15 cellular contexts compared by ENCODE assay signal in the genomic region with DNA sequence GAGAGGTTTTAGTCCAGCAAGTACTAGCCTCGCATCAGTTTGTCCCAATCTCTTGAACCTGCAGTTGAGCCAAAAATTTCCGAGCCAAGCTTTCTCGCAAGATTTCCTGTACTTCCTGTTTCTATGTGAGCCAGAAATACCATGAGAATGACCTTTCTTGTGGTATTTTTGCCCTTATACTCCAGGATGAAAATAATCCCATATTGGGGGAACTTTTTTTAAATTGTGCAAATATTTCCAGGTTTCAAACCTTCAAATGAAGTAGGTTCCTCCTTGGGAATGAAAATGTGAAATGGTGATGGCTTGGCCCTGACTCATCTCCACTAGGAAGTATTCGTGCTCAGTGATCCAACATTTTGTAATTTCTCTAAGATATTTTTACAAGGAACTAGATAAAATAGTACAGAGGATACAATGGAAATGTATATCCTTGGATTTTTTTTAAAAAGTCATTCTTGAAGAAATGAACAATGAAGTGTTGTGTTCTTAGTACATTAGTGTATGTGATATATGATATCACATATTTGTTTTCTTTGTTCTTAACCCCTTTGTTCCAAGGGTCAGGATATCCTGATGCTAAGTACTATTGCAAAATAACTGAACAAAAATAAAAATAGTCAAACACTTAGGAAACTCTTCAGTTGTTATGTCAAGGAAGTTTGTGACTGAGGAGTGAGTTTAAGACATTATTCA.
DNase-seq lines count a peak whose midpoint lies in the region; ATAC-seq, FAIRE-seq and TF ChIP-seq lines count a peak whose summit lies in the region.
"Had no signal": no experiment of that assay in that cellular context is flagged by ENCODE, and none has a peak within 500 bp of the region (broad histone marks: within the 10 kb centered on the region; RNA-seq: fewer than 3 reads in every experiment).

No MANE protein-coding gene starts in this region.

- TF ChIP-seq POLR2A in body of pancreas (IDR thresholded peaks at IDR 0.05) (no peak), GM12892 (IDR thresholded peaks at IDR 0.05; ENCODE audit: low read depth, low read length) (no peak)

- no peak for FAIRE-seq in GM12892 (lab: Jason Lieb, UNC)
- FAIRE-seq: GM12878, small intestine had no signal

- intact Hi-C loops in body of pancreas (cut with DNase I), result no loop called here

- 55 to 58% methylated on average over 4 of the region's 4 CpGs for WGBS in body of pancreas, 2 donors

- H3K4me1 ChIP-seq in body of pancreas (peaks cover 17% of the 10 kb centered on the region), right atrium auricular region (peaks cover 0 to 57% of the 10 kb centered on the region in 2 donors)

- H3K27ac ChIP-seq in body of pancreas (peak overlapping the region in 2 of 4 donors; percentile 12 to 24), right atrium auricular region (peak overlapping the region; percentile 75 to 82), temporal lobe (ENCODE audit: low read depth, low read length) (peak overlapping the region; percentile 65)

- ATAC-seq in body of pancreas, result peak; percentile 31
- ATAC-seq in HG03354 (IDR thresholded peaks at IDR 0.05; ENCODE audit: poor library complexity, severe bottlenecking, unreplicated experiment), result no peak
- ATAC-seq in GM18519 (IDR thresholded peaks at IDR 0.05; ENCODE audit: low FRiP score, unreplicated experiment), result no peak
- ATAC-seq: GM12878 had no signal

- DNase-seq in M059J (ENCODE audit: low read depth) (peak; percentile 43), body of pancreas (no peak), right atrium auricular region (ENCODE audit: low spot score) (no peak), GM12892 (ENCODE audit: insufficient read length) (no peak)
- DNase-seq: activated CD4-positive, alpha-beta memory T cell treated with anti-CD3 and anti-CD28 coated beads for 36 hours; activated naive CD4-positive, alpha-beta T cell treated with anti-CD3 and anti-CD28 coated beads for 36 hours; DMS 273 treated with DMSO at 0.1 percent for 48 hours; NCI-H1092 treated with DMSO at 0.1 percent for 48 hours; NCI-H524 treated with DMSO at 0.1 percent for 48 hours; small intestine; SW 1271 had no signal

- no peak overlapping the region for H3K4me3 ChIP-seq in body of pancreas
- no peak overlapping the region for H3K4me3 ChIP-seq in right atrium auricular region
- H3K4me3 ChIP-seq: GM12878 had no signal

- H3K27me3 ChIP-seq in body of pancreas (no peaks in the 10 kb centered on the region), right atrium auricular region (no peaks in the 10 kb centered on the region)

- H3K36me3 ChIP-seq in body of pancreas (replicated peaks in 1 of 2; ENCODE audit: insufficient read depth in 1 of 2, low read depth in 2 of 2), result no peaks in the 10 kb centered on the region
- no peaks in the 10 kb centered on the region for H3K36me3 ChIP-seq in right atrium auricular region

- TF ChIP-seq CTCF in body of pancreas (IDR thresholded peaks at IDR 0.05), result no peak
- TF ChIP-seq CTCF in right atrium auricular region (IDR thresholded peaks at IDR 0.05), result no peak

- H3K9me3 ChIP-seq in body of pancreas (no peaks in the 10 kb centered on the region), right atrium auricular region (no peaks in the 10 kb centered on the region)
